ENCODE assay signal across 16 cellular contexts in genomic region chr5:54681036-54681435, GRCh38.
DNase-seq lines count a peak whose midpoint lies in the region; ATAC-seq, FAIRE-seq and TF ChIP-seq lines count a peak whose summit lies in the region.
"Had no signal": no experiment of that assay in that cellular context is flagged by ENCODE, and none has a peak within 500 bp of the region (broad histone marks: within the 10 kb centered on the region; RNA-seq: fewer than 3 reads in every experiment).

No MANE protein-coding gene starts in this region.

- no peak overlapping the region for H3K4me3 ChIP-seq in left ventricle myocardium inferior
- no peak overlapping the region for H3K4me3 ChIP-seq in right atrium auricular region
- H3K4me3 ChIP-seq in thoracic aorta, result no peak overlapping the region
- no peak overlapping the region for H3K4me3 ChIP-seq in osteoblast (ENCODE audit: insufficient read depth, low read length)
- H3K4me3 ChIP-seq: BLaER1, GM23338 had no signal

- DNase-seq in left ventricle myocardium inferior, result no peak
- no peak for DNase-seq in right atrium auricular region (ENCODE audit: low spot score)
- no peak for DNase-seq in thoracic aorta (ENCODE audit: low spot score)
- no peak for DNase-seq in NCI-H524 (lab: John Stamatoyannopoulos, UW)
- no peak for DNase-seq in osteoblast (ENCODE audit: insufficient read length, low spot score, missing footprints)
- DNase-seq: AML-193; Caco-2; CD8-positive, alpha-beta memory T cell; DND-41; GF-D8; H7 had no signal

- FAIRE-seq in endometrium (lab: Jason Lieb, UNC), result peak; percentile 92

- intact Hi-C loops in left ventricle myocardium inferior (cut with micrococcal nuclease), result no loop called here

- H4K20me1 ChIP-seq in osteoblast (ENCODE audit: insufficient read depth, low read length), result no peaks in the 10 kb centered on the region
- H4K20me1 ChIP-seq: BLaER1 had no signal

- H3K4me1 ChIP-seq in left ventricle myocardium inferior (no peaks in the 10 kb centered on the region), right atrium auricular region (no peaks in the 10 kb centered on the region), thoracic aorta (ENCODE audit: control insufficient read depth in 1 of 2, low read depth in 2 of 2) (peaks cover 24 to 56% of the 10 kb centered on the region in 2 donors), osteoblast (ENCODE audit: insufficient read depth, low read length) (no peaks in the 10 kb centered on the region)
- H3K4me1 ChIP-seq: BLaER1, Caco-2 had no signal

- H3K36me3 ChIP-seq in left ventricle myocardium inferior, result no peaks in the 10 kb centered on the region
- H3K36me3 ChIP-seq in right atrium auricular region, result no peaks in the 10 kb centered on the region
- H3K36me3 ChIP-seq in thoracic aorta, result no peaks in the 10 kb centered on the region
- H3K36me3 ChIP-seq in osteoblast (ENCODE audit: insufficient read depth, low read length), result no peaks in the 10 kb centered on the region
- H3K36me3 ChIP-seq: BLaER1 had no signal

- no peaks in the 10 kb centered on the region for H3K27me3 ChIP-seq in left ventricle myocardium inferior (ENCODE audit: low read depth)
- no peaks in the 10 kb centered on the region for H3K27me3 ChIP-seq in right atrium auricular region
- H3K27me3 ChIP-seq in thoracic aorta (replicated peaks; ENCODE audit: insufficient read depth), result no peaks in the 10 kb centered on the region
- H3K27me3 ChIP-seq in osteoblast (ENCODE audit: insufficient read depth, low read length), result no peaks in the 10 kb centered on the region
- H3K27me3 ChIP-seq: BLaER1 had no signal

- H2AFZ ChIP-seq in osteoblast (ENCODE audit: low read length), result no peak overlapping the region
- H2AFZ ChIP-seq: GM23338 had no signal

- no peak for ATAC-seq in thoracic aorta (ENCODE audit: insufficient number of reproducible peaks, low FRiP score, low read depth)
- no peak for ATAC-seq in HG03025 (IDR thresholded peaks at IDR 0.05; ENCODE audit: low FRiP score, unreplicated experiment)
- ATAC-seq: GM23338 had no signal

- H3K9me3 ChIP-seq in left ventricle myocardium inferior (replicated peaks) (no peaks in the 10 kb centered on the region), right atrium auricular region (no peaks in the 10 kb centered on the region), thoracic aorta (no peaks in the 10 kb centered on the region), osteoblast (ENCODE audit: low read depth, low read length) (no peaks in the 10 kb centered on the region)
- H3K9me3 ChIP-seq: BLaER1, Caco-2 had no signal

- no peak for TF ChIP-seq CTCF in left ventricle myocardium inferior (IDR thresholded peaks at IDR 0.05; ENCODE audit: borderline replicate concordance)
- TF ChIP-seq CTCF in right atrium auricular region (IDR thresholded peaks at IDR 0.05), result no peak
- no peak for TF ChIP-seq CTCF in thoracic aorta (IDR thresholded peaks at IDR 0.05)
- TF ChIP-seq CTCF in osteoblast (IDR thresholded peaks at IDR 0.05; ENCODE audit: extremely low read depth, low read depth, low read length), result no peak

- no peaks in the 10 kb centered on the region for H3K79me2 ChIP-seq in osteoblast (ENCODE audit: insufficient read depth, low read length)

- H3K27ac ChIP-seq in left ventricle myocardium inferior (replicated peaks) (peak overlapping the region; percentile 27), right atrium auricular region (no peak overlapping the region), thoracic aorta (peak overlapping the region; percentile 37 to 40), osteoblast (ENCODE audit: low read depth, low read length) (no peak overlapping the region)
- H3K27ac ChIP-seq: 22Rv1, BLaER1 had no signal

- H3K4me2 ChIP-seq in osteoblast (ENCODE audit: insufficient read depth, low read length), result no peak overlapping the region
- H3K4me2 ChIP-seq: BLaER1, GM23338 had no signal

Comparison
In these comparisons a context has a peak if more than half of its experiments do, and no peak if none do; other contexts are left out.
1. H3K27ac ChIP-seq: peak in left ventricle myocardium inferior (single experiment) and thoracic aorta (2 of 2); none in right atrium auricular region (0 of 2) and osteoblast (single experiment).